In genomic region chr17:72152392-72152727, GRCh38 we compare ENCODE assay signal across 11 cellular contexts. TPM values are rescaled to one million over a fixed set of nuclear protein-coding genes. Genes with fewer than 3 reads are reported as not detected.
DNase-seq lines count a peak whose midpoint lies in the region; ATAC-seq and TF ChIP-seq lines count a peak whose summit lies in the region.
"Had no signal": no experiment of that assay in that cellular context is flagged by ENCODE, and none has a peak within 500 bp of the region (broad histone marks: within the 10 kb centered on the region; RNA-seq: fewer than 3 reads in every experiment).

No MANE protein-coding gene starts in this region.

- no peak overlapping the region for H3K4me3 ChIP-seq in upper lobe of right lung

- H3K27me3 ChIP-seq in layer of hippocampus (ENCODE audit: control insufficient read depth, insufficient read depth, low read length) (no peaks in the 10 kb centered on the region), upper lobe of right lung (no peaks in the 10 kb centered on the region)

- no peaks in the 10 kb centered on the region for H3K4me1 ChIP-seq in upper lobe of right lung

- H3K27ac ChIP-seq in caudate nucleus (ENCODE audit: low read depth, low read length) (peak overlapping the region; percentile 91), layer of hippocampus (ENCODE audit: low read depth, low read length) (peak overlapping the region; percentile 84), upper lobe of right lung (no peak overlapping the region)

- no peak for TF ChIP-seq CTCF in upper lobe of right lung (IDR thresholded peaks at IDR 0.05)

- DNase-seq in DMS53 (lab: John Stamatoyannopoulos, UW) (peak; percentile 33), DMS53 treated with DMSO at 0.1 percent for 48 hours (lab: John Stamatoyannopoulos, UW; ENCODE audit: unreplicated experiment) (no peak), caudate nucleus (lab: John Stamatoyannopoulos, UW) (no peak), upper lobe of right lung (no peak), 8988T (no peak), HPDE6-E6E7 (ENCODE audit: extremely low spot score) (no peak), NCI-H146 treated with DMSO at 0.1 percent for 48 hours (lab: John Stamatoyannopoulos, UW; ENCODE audit: unreplicated experiment) (no peak)
- DNase-seq: NCI-H1930, nephron progenitor cell, small intestine had no signal

- ATAC-seq in upper lobe of right lung = peak; percentile 47

- no peaks in the 10 kb centered on the region for H3K9me3 ChIP-seq in upper lobe of right lung

- intact Hi-C loops in upper lobe of right lung (cut with DNase I) = no loop called here

- H3K36me3 ChIP-seq in upper lobe of right lung = no peaks in the 10 kb centered on the region

RNA-seq across cellular contexts. Expression of gene SOX9, which starts 31.5 kb away (rescaled TPM):
- total RNA-seq in upper lobe of right lung = 5.4 TPM
